Comparison of ENCODE assay signal across 8 cellular contexts in genomic region chr1:148952938-148953616, GRCh38.
DNase-seq lines count a peak whose midpoint lies in the region; ATAC-seq and TF ChIP-seq lines count a peak whose summit lies in the region.
"Not testable (repeated sequence)": the region's sequence is repeated elsewhere in the genome, so short reads cannot be mapped to it uniquely, and the experiment has no call there.

No MANE protein-coding gene starts in this region.

- not testable (repeated sequence) for H3K9me2 ChIP-seq in SU-DHL-6 (replicated peaks; ENCODE audit: insufficient read depth, low read length)

- peak overlapping the region; percentile 66 to 87 (median 78) for H3K4me2 ChIP-seq in BLaER1 treated with 17β-estradiol and CSF1 and Interleukin-3, amounts not matched to agents 10 nM and 100 nM
- peak overlapping the region; percentile 58 for H3K4me2 ChIP-seq in SU-DHL-6 (ENCODE audit: low read depth, low read length, poor library complexity, severe bottlenecking)

- peak overlapping the region in 4 of 11 experiments; percentile 36 to 59 (median 48); a peak in 5 of 22 replicates for H3K9ac ChIP-seq in BLaER1 treated with 17β-estradiol and CSF1 and Interleukin-3, amounts not matched to agents 10 nM and 100 nM
- H3K9ac ChIP-seq in SU-DHL-6 (ENCODE audit: low read length): peak overlapping the region; percentile 46

- peak; percentile 7 for DNase-seq in KBM-7
- DNase-seq in adrenal gland: peak in 6 of 7 donors; percentile 10 to 27 (median 20)
- DNase-seq in foreskin melanocyte: peak; percentile 33
- DNase-seq in mesothelial cell of epicardium (ENCODE audit: low spot score in 2 of 2, unreplicated experiment in 2 of 2): peak in 1 of 2 experiments; percentile 43
- peak; percentile 31 for DNase-seq in stimulated activated CD4-positive, alpha-beta T cell treated with anti-CD3 and anti-CD28 coated beads, Interleukin-15, amount 100 ng/mL, for 24 hours

- WGBS in adrenal gland, 4 donors: 9 to 26% (median 17%) methylated on average over 8 to 24 of the region's 28 CpGs

- peak; percentile 9 for ATAC-seq in GM19438 (IDR thresholded peaks at IDR 0.05; ENCODE audit: low read depth, unreplicated experiment)

- H3K27ac Mint-ChIP-seq in mesothelial cell of epicardium: not testable (repeated sequence)

- intact Hi-C loops in adrenal gland (cut with DNase I): not testable (repeated sequence)

- H3K36me3 Mint-ChIP-seq in mesothelial cell of epicardium: not testable (repeated sequence)

- not testable (repeated sequence) for TF ChIP-seq CTCF in SU-DHL-6 (IDR thresholded peaks at IDR 0.05; ENCODE audit: insufficient read depth, low read length, poor library complexity, severe bottlenecking); adrenal gland (IDR thresholded peaks at IDR 0.05); mesothelial cell of epicardium (IDR thresholded peaks at IDR 0.05; ENCODE audit: unreplicated experiment)

- in situ Hi-C loops in KBM-7 (cut with MboI; ENCODE audit: low pct_unique_long_range_greater_than_20kb, low sequenced_read_pairs): not testable (repeated sequence)

- not testable (repeated sequence) for H3K27me3 Mint-ChIP-seq in mesothelial cell of epicardium (ENCODE audit: low read depth)

- not testable (repeated sequence) for H3K4me1 ChIP-seq in BLaER1 treated with 17β-estradiol and CSF1 and Interleukin-3, amounts not matched to agents 10 nM and 100 nM; adrenal gland (replicated peaks in 1 of 2)

- H3K36me3 ChIP-seq in BLaER1 treated with 17β-estradiol and CSF1 and Interleukin-3, amounts not matched to agents 10 nM and 100 nM; SU-DHL-6 (ENCODE audit: low read length); adrenal gland (replicated peaks in 1 of 2): not testable (repeated sequence)

- H3K9me3 ChIP-seq in BLaER1 treated with 17β-estradiol and CSF1 and Interleukin-3, amounts not matched to agents 10 nM and 100 nM (replicated peaks in 1 of 11); SU-DHL-6 (ENCODE audit: insufficient read depth, low read length); adrenal gland (replicated peaks in 1 of 3): not testable (repeated sequence)

- not testable (repeated sequence) for H3F3A ChIP-seq in SU-DHL-6 (ENCODE audit: insufficient read depth)

- not testable (repeated sequence) for H3K27me3 ChIP-seq in BLaER1 treated with 17β-estradiol and CSF1 and Interleukin-3, amounts not matched to agents 10 nM and 100 nM; SU-DHL-6 (ENCODE audit: low read length); adrenal gland

- not testable (repeated sequence) for H3K27ac ChIP-seq in BLaER1 treated with 17β-estradiol and CSF1 and Interleukin-3, amounts not matched to agents 10 nM and 100 nM; SU-DHL-6 (ENCODE audit: low read depth, low read length)
- H3K27ac ChIP-seq in adrenal gland: peak overlapping the region in 1 of 5 donors; percentile 57

- H2AFZ ChIP-seq in SU-DHL-6 (ENCODE audit: low read depth, low read length, severe bottlenecking): peak overlapping the region; percentile 71

- not testable (repeated sequence) for TF ChIP-seq POLR2A in adrenal gland (IDR thresholded peaks at IDR 0.05)

- not testable (repeated sequence) for H4K20me1 ChIP-seq in BLaER1 treated with 17β-estradiol and CSF1 and Interleukin-3, amounts not matched to agents 10 nM and 100 nM; SU-DHL-6 (ENCODE audit: low read depth, low read length)

- H3K4me3 Mint-ChIP-seq in mesothelial cell of epicardium: peak overlapping the region; percentile 75

- peaks cover 14% of the 10 kb centered on the region for H3K4me1 Mint-ChIP-seq in mesothelial cell of epicardium

- H3K9me3 Mint-ChIP-seq in mesothelial cell of epicardium: not testable (repeated sequence)

- peak overlapping the region; percentile 52 to 71 (median 63) for H3K4me3 ChIP-seq in BLaER1 treated with 17β-estradiol and CSF1 and Interleukin-3, amounts not matched to agents 10 nM and 100 nM
- H3K4me3 ChIP-seq in SU-DHL-6 (ENCODE audit: insufficient read depth, low read length, poor library complexity, severe bottlenecking): peak overlapping the region; percentile 43
- H3K4me3 ChIP-seq in adrenal gland: peak overlapping the region in 1 of 4 donors; percentile 65

- not testable (repeated sequence) for H3K79me2 ChIP-seq in SU-DHL-6 (ENCODE audit: insufficient read depth, low read length)
